In the genomic region with DNA sequence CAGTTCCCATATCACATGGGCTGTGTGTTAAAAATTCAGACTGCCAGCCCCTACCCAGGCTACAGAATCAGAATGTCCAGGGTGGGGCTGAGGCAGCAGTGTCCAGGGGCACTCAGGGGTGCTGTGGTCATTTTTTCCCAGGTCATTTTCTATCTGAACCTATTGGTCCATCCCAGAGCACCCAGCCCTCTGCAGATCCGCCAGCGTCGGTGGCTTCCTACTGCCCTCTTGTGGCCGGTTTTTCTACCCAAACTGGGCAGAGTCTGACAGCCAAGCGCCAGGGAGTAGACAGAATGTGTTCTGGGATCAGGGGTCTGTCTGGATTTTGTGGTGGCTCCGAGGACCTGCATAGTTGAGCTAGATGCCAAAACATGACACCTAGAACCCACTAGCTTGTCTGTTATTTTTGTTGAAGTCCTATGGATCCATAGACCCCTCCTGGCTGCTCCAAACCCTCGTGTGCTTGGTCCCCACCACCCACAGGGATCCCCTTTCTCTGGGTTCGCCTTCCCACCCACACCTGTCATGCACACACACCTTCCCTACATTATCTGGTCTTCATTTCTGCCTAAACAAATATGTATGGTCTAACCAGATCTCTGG, we compare ENCODE assay signal across 8 cellular contexts. TPM values are rescaled to one million over a fixed set of nuclear protein-coding genes. Genes with fewer than 3 reads are reported as not detected.
A peak's percentile ranks its signal among the peaks of the same experiment; 100 is the strongest.
DNase-seq lines count a peak whose midpoint lies in the region; ATAC-seq and TF ChIP-seq lines count a peak whose summit lies in the region.

No MANE protein-coding gene starts in this region.

- POLR2A ChIA-PET in naive thymus-derived CD8-positive, alpha-beta T cell (lab: Charles Lee), result no interaction called here

- no peak for TF ChIP-seq POLR2A in erythroblast (IDR thresholded peaks at IDR 0.05; ENCODE audit: low read length)

- peak; percentile 56 for ATAC-seq in HG03354 (IDR thresholded peaks at IDR 0.05; ENCODE audit: poor library complexity, severe bottlenecking, unreplicated experiment)
- peak; percentile 51 to 80 for ATAC-seq in naive thymus-derived CD8-positive, alpha-beta T cell
- peak; percentile 83 for ATAC-seq in stimulated activated effector memory CD8-positive, alpha-beta T cell treated with anti-CD3 and anti-CD28 coated beads, Interleukin-12 subunit alpha, Interleukin-12 subunit beta, amount 100 ng/mL, for 72 hours
- ATAC-seq in HG03520 (IDR thresholded peaks at IDR 0.05; ENCODE audit: unreplicated experiment), result no peak

- H3K9me3 Mint-ChIP-seq in naive thymus-derived CD8-positive, alpha-beta T cell, result no peaks in the 10 kb centered on the region
- no peaks in the 10 kb centered on the region for H3K9me3 Mint-ChIP-seq in stimulated activated effector memory CD8-positive, alpha-beta T cell treated with anti-CD3 and anti-CD28 coated beads, Interleukin-12 subunit alpha, Interleukin-12 subunit beta, amount 100 ng/mL, for 72 hours

- H3K4me1 Mint-ChIP-seq in naive thymus-derived CD8-positive, alpha-beta T cell, result peaks cover 29 to 54% (median 43%) of the 10 kb centered on the region in 4 donors
- H3K4me1 Mint-ChIP-seq in stimulated activated effector memory CD8-positive, alpha-beta T cell treated with anti-CD3 and anti-CD28 coated beads, Interleukin-12 subunit alpha, Interleukin-12 subunit beta, amount 100 ng/mL, for 72 hours, result peaks cover 27% of the 10 kb centered on the region

- H3K4me3 Mint-ChIP-seq in naive thymus-derived CD8-positive, alpha-beta T cell, result peak overlapping the region in 6 of 10 donors; percentile 9 to 67 (median 48)
- no peak overlapping the region for H3K4me3 Mint-ChIP-seq in stimulated activated effector memory CD8-positive, alpha-beta T cell treated with anti-CD3 and anti-CD28 coated beads, Interleukin-12 subunit alpha, Interleukin-12 subunit beta, amount 100 ng/mL, for 72 hours

- peak overlapping the region in 2 of 10 donors; percentile 11 to 57 for H3K27ac Mint-ChIP-seq in naive thymus-derived CD8-positive, alpha-beta T cell
- no peak overlapping the region for H3K27ac Mint-ChIP-seq in stimulated activated effector memory CD8-positive, alpha-beta T cell treated with anti-CD3 and anti-CD28 coated beads, Interleukin-12 subunit alpha, Interleukin-12 subunit beta, amount 100 ng/mL, for 72 hours

- peaks cover 0 to 4% (median 3%) of the 10 kb centered on the region in 5 donors for H3K27me3 Mint-ChIP-seq in naive thymus-derived CD8-positive, alpha-beta T cell

- H3K36me3 Mint-ChIP-seq in naive thymus-derived CD8-positive, alpha-beta T cell, result no peaks in the 10 kb centered on the region
- no peaks in the 10 kb centered on the region for H3K36me3 Mint-ChIP-seq in stimulated activated effector memory CD8-positive, alpha-beta T cell treated with anti-CD3 and anti-CD28 coated beads, Interleukin-12 subunit alpha, Interleukin-12 subunit beta, amount 100 ng/mL, for 72 hours

- DNase-seq in ELF-1 (ENCODE audit: low read depth, low spot score) (peak; percentile 83), NOMO-1 treated with dmso at 0.1 percent for 144 hours (lab: John Stamatoyannopoulos, UW; ENCODE audit: unreplicated experiment) (peak; percentile 33), erythroblast (lab: John Stamatoyannopoulos, UW) (peak; percentile 63 to 77)
- peak; percentile 86 for DNase-seq in activated CD8-positive, alpha-beta memory T cell treated with anti-CD3 and anti-CD28 coated beads, Interleukin-2, amount 50 U/mL, for 48 hours
- peak; percentile 27 to 78 (median 54) for DNase-seq in naive thymus-derived CD8-positive, alpha-beta T cell
- DNase-seq in stimulated activated effector memory CD8-positive, alpha-beta T cell treated with anti-CD3 and anti-CD28 coated beads, Interleukin-12 subunit alpha, Interleukin-12 subunit beta, amount 100 ng/mL, for 72 hours (ENCODE audit: low spot score in 2 of 2), result peak; percentile 62 to 82

RNA-seq across cellular contexts. Expression of a gene that starts 34.1 kb away (rescaled TPM):
- 1 to 10 TPM; 5.6 to 7.1 TPM for total RNA-seq in naive thymus-derived CD8-positive, alpha-beta T cell
- polyA plus RNA-seq in naive thymus-derived CD8-positive, alpha-beta T cell, result 1 to 10 TPM; 5.8 to 6.7 (median 6.4) TPM

Comparison
In these comparisons a context has a peak if more than half of its experiments do, and no peak if none do; other contexts are left out.
1. DNase-seq: peak in every context shown above with its lines; median percentile 86 in activated CD8-positive, alpha-beta memory T cell treated with anti-CD3 and anti-CD28 coated beads, Interleukin-2, amount 50 U/mL, for 48 hours; 83 in ELF-1; 72 in stimulated activated effector memory CD8-positive, alpha-beta T cell treated with anti-CD3 and anti-CD28 coated beads, Interleukin-12 subunit alpha, Interleukin-12 subunit beta, amount 100 ng/mL, for 72 hours; 70 in erythroblast; 54 in naive thymus-derived CD8-positive, alpha-beta T cell; 33 in NOMO-1 treated with dmso at 0.1 percent for 144 hours.